ENCODE assay signal across 1 cellular context in genomic region chr11:118449316-118449918, GRCh38.
TF ChIP-seq lines count a peak whose summit lies in the region.

No MANE protein-coding gene starts in this region.

TF ChIP-seq in GM12878, 131 proteins besides CTCF, POLR2A, EP300 and RAD21:
- no peak for TF ChIP-seq PAX8 (IDR thresholded peaks at IDR 0.05)
- no peak for TF ChIP-seq TCF12 (IDR thresholded peaks at IDR 0.05; ENCODE audit: low read depth, low read length)
- no peak for TF ChIP-seq TCF3 (IDR thresholded peaks at IDR 0.05; ENCODE audit: borderline replicate concordance, insufficient read depth, low read depth, low read length)
- no peak for TF ChIP-seq RUNX3 (IDR thresholded peaks at IDR 0.05; ENCODE audit: low read length)
- TF ChIP-seq RCOR1 (conservative IDR thresholded peaks at IDR 0.05; ENCODE audit: low read depth, low read length), result no peak
